17 cellular contexts compared by ENCODE assay signal in the genomic region with DNA sequence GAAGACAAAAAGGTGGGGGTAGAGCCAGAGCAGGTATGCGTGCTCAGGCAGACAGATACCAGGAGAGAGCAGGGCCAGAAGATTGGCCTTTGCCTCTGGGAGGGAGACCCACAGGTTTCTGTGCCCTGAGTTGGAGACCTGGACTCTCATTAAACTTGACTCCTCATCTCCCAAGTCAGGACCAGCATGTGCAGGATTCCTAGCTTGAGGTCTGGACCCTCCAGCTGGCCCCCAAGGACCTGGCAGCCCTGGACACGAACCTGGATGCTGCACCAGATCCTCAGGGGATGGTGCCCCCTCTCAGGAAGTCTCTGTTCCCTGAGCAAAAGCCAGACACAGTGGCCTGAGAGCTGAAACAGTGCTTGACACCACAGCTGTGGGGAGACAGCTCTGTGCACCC. TPM values are rescaled to one million over a fixed set of nuclear protein-coding genes. Genes with fewer than 3 reads are reported as not detected.
DNase-seq lines count a peak whose midpoint lies in the region; ATAC-seq and TF ChIP-seq lines count a peak whose summit lies in the region.
"Had no signal": no experiment of that assay in that cellular context is flagged by ENCODE, and none has a peak within 500 bp of the region (broad histone marks: within the 10 kb centered on the region; RNA-seq: fewer than 3 reads in every experiment).

No MANE protein-coding gene starts in this region.

- no peak for TF ChIP-seq CTCF in endodermal cell (conservative IDR thresholded peaks at IDR 0.05)
- TF ChIP-seq CTCF in Peyer's patch (IDR thresholded peaks at IDR 0.05), result no peak

- no peak for ATAC-seq in activated naive CD8-positive, alpha-beta T cell treated with anti-CD3 and anti-CD28 coated beads, Interleukin-2, amount 10 ng/mL, durations not matched to agents 7 days and 5 days (ENCODE audit: low read depth)
- no peak for ATAC-seq in activated naive CD8-positive, alpha-beta T cell treated with anti-CD3 and anti-CD28 coated beads, Interleukin-2, amount 50 U/mL, for 24 hours
- ATAC-seq in HG02763 (IDR thresholded peaks at IDR 0.05; ENCODE audit: unreplicated experiment), result no peak

- H3K9me3 Mint-ChIP-seq in activated CD4-positive, alpha-beta T cell treated with anti-CD3 and anti-CD28 coated beads, Interleukin-2, amount 10 ng/mL, durations not matched to agents 7 days and 5 days, result peaks cover 3% of the 10 kb centered on the region
- no peaks in the 10 kb centered on the region for H3K9me3 Mint-ChIP-seq in activated naive CD8-positive, alpha-beta T cell treated with anti-CD3 and anti-CD28 coated beads, Interleukin-2, amount 10 ng/mL, durations not matched to agents 7 days and 5 days
- no peaks in the 10 kb centered on the region for H3K9me3 Mint-ChIP-seq in activated naive CD8-positive, alpha-beta T cell treated with anti-CD3 and anti-CD28 coated beads, Interleukin-2, amount 50 U/mL, for 24 hours
- H3K9me3 Mint-ChIP-seq in endodermal cell, result no peaks in the 10 kb centered on the region
- H3K9me3 Mint-ChIP-seq: CD8-positive, alpha-beta memory T cell had no signal

- peaks cover 66% of the 10 kb centered on the region for H3K4me1 Mint-ChIP-seq in activated CD4-positive, alpha-beta T cell treated with anti-CD3 and anti-CD28 coated beads, Interleukin-2, amount 10 ng/mL, durations not matched to agents 7 days and 5 days
- peaks cover 36% of the 10 kb centered on the region for H3K4me1 Mint-ChIP-seq in activated naive CD8-positive, alpha-beta T cell treated with anti-CD3 and anti-CD28 coated beads, Interleukin-2, amount 10 ng/mL, durations not matched to agents 7 days and 5 days
- H3K4me1 Mint-ChIP-seq in activated naive CD8-positive, alpha-beta T cell treated with anti-CD3 and anti-CD28 coated beads, Interleukin-2, amount 50 U/mL, for 24 hours, result peaks cover 66% of the 10 kb centered on the region
- no peaks in the 10 kb centered on the region for H3K4me1 Mint-ChIP-seq in endodermal cell

- POLR2A ChIA-PET in activated CD4-positive, alpha-beta T cell treated with anti-CD3 and anti-CD28 coated beads, Interleukin-2, amount 10 ng/mL, durations not matched to agents 7 days and 5 days (lab: Charles Lee), result no interaction called here
- POLR2A ChIA-PET in activated naive CD8-positive, alpha-beta T cell treated with anti-CD3 and anti-CD28 coated beads, Interleukin-2, amount 10 ng/mL, durations not matched to agents 7 days and 5 days (lab: Charles Lee), result interaction anchor here (1.1 kb wide), 1 partner anchor 18 kb away, joined by 4 read pairs; no protein-coding TSS in a partner anchor

- CTCF ChIA-PET in activated CD4-positive, alpha-beta T cell treated with anti-CD3 and anti-CD28 coated beads, Interleukin-2, amount 10 ng/mL, durations not matched to agents 7 days and 5 days (lab: Charles Lee), result no interaction called here

- WGBS in endodermal cell (ENCODE audit: insufficient coverage in 1 of 2, insufficient read length in 1 of 2), 2 experiments, result 91 to 93% methylated on average over 1 to 2 of the region's 2 CpGs

- peaks cover 6% of the 10 kb centered on the region for H3K36me3 Mint-ChIP-seq in activated CD4-positive, alpha-beta T cell treated with anti-CD3 and anti-CD28 coated beads, Interleukin-2, amount 10 ng/mL, durations not matched to agents 7 days and 5 days (ENCODE audit: low read depth)
- H3K36me3 Mint-ChIP-seq in activated naive CD8-positive, alpha-beta T cell treated with anti-CD3 and anti-CD28 coated beads, Interleukin-2, amount 10 ng/mL, durations not matched to agents 7 days and 5 days, result no peaks in the 10 kb centered on the region
- H3K36me3 Mint-ChIP-seq in activated naive CD8-positive, alpha-beta T cell treated with anti-CD3 and anti-CD28 coated beads, Interleukin-2, amount 50 U/mL, for 24 hours (ENCODE audit: low read depth), result no peaks in the 10 kb centered on the region
- H3K36me3 Mint-ChIP-seq in endodermal cell (ENCODE audit: low read depth), result no peaks in the 10 kb centered on the region

- DNase-seq in activated CD4-positive, alpha-beta T cell treated with anti-CD3 and anti-CD28 coated beads, Interleukin-2, amount 10 ng/mL, durations not matched to agents 7 days and 5 days, result peak; percentile 2
- DNase-seq in activated CD4-positive, alpha-beta T cell treated with anti-CD3 and anti-CD28 coated beads, Interleukin-2, amount 50 U/mL, for 4 hours, result no peak
- DNase-seq in activated naive CD8-positive, alpha-beta T cell treated with anti-CD3 and anti-CD28 coated beads, Interleukin-2, amount 10 ng/mL, durations not matched to agents 7 days and 5 days, result peak; percentile 21
- no peak for DNase-seq in activated naive CD8-positive, alpha-beta T cell treated with anti-CD3 and anti-CD28 coated beads, Interleukin-2, amount 50 U/mL, for 24 hours
- DNase-seq in endodermal cell, result peak; percentile 38
- peak; percentile 19 for DNase-seq in stimulated activated CD8-positive, alpha-beta memory T cell treated with anti-CD3 and anti-CD28 coated beads, Interleukin-4, amount 100 ng/mL, for 48 hours
- no peak for DNase-seq in Peyer's patch
- DNase-seq: 8988T; BE2C; CD8-positive, alpha-beta memory T cell; DMS79 treated with DMSO at 0.1 percent for 48 hours; NCI-H1436 treated with DMSO at 0.1 percent for 48 hours; NCI-H2029 treated with DMSO at 0.1 percent for 48 hours; NCI-H748 treated with DMSO at 0.1 percent for 48 hours had no signal

- H3K9ac ChIP-seq in endodermal cell (ENCODE audit: extremely low read depth, low read length, poor library complexity, severe bottlenecking), result no peak overlapping the region

- no peak for TF ChIP-seq POLR2A in Peyer's patch (IDR thresholded peaks at IDR 0.05)

- H3K27me3 Mint-ChIP-seq in activated CD4-positive, alpha-beta T cell treated with anti-CD3 and anti-CD28 coated beads, Interleukin-2, amount 10 ng/mL, durations not matched to agents 7 days and 5 days, result peaks cover 5% of the 10 kb centered on the region
- H3K27me3 Mint-ChIP-seq in activated naive CD8-positive, alpha-beta T cell treated with anti-CD3 and anti-CD28 coated beads, Interleukin-2, amount 10 ng/mL, durations not matched to agents 7 days and 5 days, result peaks cover 3% of the 10 kb centered on the region
- no peaks in the 10 kb centered on the region for H3K27me3 Mint-ChIP-seq in activated naive CD8-positive, alpha-beta T cell treated with anti-CD3 and anti-CD28 coated beads, Interleukin-2, amount 50 U/mL, for 24 hours
- H3K27me3 Mint-ChIP-seq in endodermal cell (ENCODE audit: insufficient read depth), result peaks cover 55% of the 10 kb centered on the region

- H3K4me1 ChIP-seq in endodermal cell (ENCODE audit: control insufficient read depth, insufficient read depth, low read length), result no peaks in the 10 kb centered on the region
- no peaks in the 10 kb centered on the region for H3K4me1 ChIP-seq in Peyer's patch
- H3K4me1 ChIP-seq: BE2C had no signal

- H3K9me3 ChIP-seq in endodermal cell (ENCODE audit: control insufficient read depth, low read length), result no peaks in the 10 kb centered on the region
- H3K9me3 ChIP-seq in Peyer's patch, result no peaks in the 10 kb centered on the region
- H3K9me3 ChIP-seq: BE2C had no signal

- peak overlapping the region; percentile 91 for H3K27ac Mint-ChIP-seq in activated CD4-positive, alpha-beta T cell treated with anti-CD3 and anti-CD28 coated beads, Interleukin-2, amount 10 ng/mL, durations not matched to agents 7 days and 5 days
- no peak overlapping the region for H3K27ac Mint-ChIP-seq in activated naive CD8-positive, alpha-beta T cell treated with anti-CD3 and anti-CD28 coated beads, Interleukin-2, amount 10 ng/mL, durations not matched to agents 7 days and 5 days
- H3K27ac Mint-ChIP-seq in activated naive CD8-positive, alpha-beta T cell treated with anti-CD3 and anti-CD28 coated beads, Interleukin-2, amount 50 U/mL, for 24 hours, result no peak overlapping the region
- no peak overlapping the region for H3K27ac Mint-ChIP-seq in endodermal cell

- peaks cover 31% of the 10 kb centered on the region for H3K27me3 ChIP-seq in endodermal cell (ENCODE audit: control insufficient read depth, insufficient read depth, low read length, poor library complexity, severe bottlenecking)
- no peaks in the 10 kb centered on the region for H3K27me3 ChIP-seq in Peyer's patch

- H3K4me3 ChIP-seq in endodermal cell (ENCODE audit: low read length) (no peak overlapping the region), Peyer's patch (no peak overlapping the region)

- no peaks in the 10 kb centered on the region for H3K36me3 ChIP-seq in endodermal cell (ENCODE audit: control insufficient read depth, insufficient read depth, low read length)
- no peaks in the 10 kb centered on the region for H3K36me3 ChIP-seq in Peyer's patch
- H3K36me3 ChIP-seq: BE2C had no signal

- H3K4me3 Mint-ChIP-seq in activated CD4-positive, alpha-beta T cell treated with anti-CD3 and anti-CD28 coated beads, Interleukin-2, amount 10 ng/mL, durations not matched to agents 7 days and 5 days, result peak overlapping the region; percentile 68
- no peak overlapping the region for H3K4me3 Mint-ChIP-seq in activated naive CD8-positive, alpha-beta T cell treated with anti-CD3 and anti-CD28 coated beads, Interleukin-2, amount 10 ng/mL, durations not matched to agents 7 days and 5 days
- no peak overlapping the region for H3K4me3 Mint-ChIP-seq in activated naive CD8-positive, alpha-beta T cell treated with anti-CD3 and anti-CD28 coated beads, Interleukin-2, amount 50 U/mL, for 24 hours
- no peak overlapping the region for H3K4me3 Mint-ChIP-seq in endodermal cell

- no peak overlapping the region for H3K27ac ChIP-seq in endodermal cell (ENCODE audit: low read depth, low read length)
- H3K27ac ChIP-seq in Peyer's patch, result no peak overlapping the region

RNA-seq across cellular contexts. Expression of gene KRT73, which starts 10.5 kb away (rescaled TPM):
- 1 to 10 TPM; 8.2 to 8.6 TPM for total RNA-seq in activated CD4-positive, alpha-beta T cell treated with anti-CD3 and anti-CD28 coated beads, Interleukin-2, amount 10 ng/mL, durations not matched to agents 7 days and 5 days
- total RNA-seq in activated naive CD8-positive, alpha-beta T cell treated with anti-CD3 and anti-CD28 coated beads, Interleukin-2, amount 10 ng/mL, durations not matched to agents 7 days and 5 days, result under 1 TPM; 0.42 to 0.60 TPM
- total RNA-seq in endodermal cell, result not detected
- not detected for polyA plus RNA-seq in endodermal cell (2013, experiment 1 of 2)
- not detected for polyA plus RNA-seq in endodermal cell (2013, experiment 2 of 2)
- 1 to 10 TPM in 1 of 4 donors, under 1 TPM in 1, not detected in 2; 0.40 to 1.2 TPM for total RNA-seq in Peyer's patch
- total RNA-seq: G401, NCI-H460 had no signal

RNA-seq across cellular contexts. Expression of gene KRT2, which starts 23.2 kb away (rescaled TPM):
- total RNA-seq in activated CD4-positive, alpha-beta T cell treated with anti-CD3 and anti-CD28 coated beads, Interleukin-2, amount 10 ng/mL, durations not matched to agents 7 days and 5 days, result under 1 TPM; 0.10 TPM
- not detected for total RNA-seq in activated naive CD8-positive, alpha-beta T cell treated with anti-CD3 and anti-CD28 coated beads, Interleukin-2, amount 10 ng/mL, durations not matched to agents 7 days and 5 days
- not detected for total RNA-seq in endodermal cell
- not detected for polyA plus RNA-seq in endodermal cell (2013, experiment 1 of 2)
- polyA plus RNA-seq in endodermal cell (2013, experiment 2 of 2), result not detected
- 1 to 10 TPM in 1 of 4 donors, under 1 TPM in 1, not detected in 2; 0.47 to 2.5 TPM for total RNA-seq in Peyer's patch
- total RNA-seq: CD8-positive, alpha-beta memory T cell; G401; NCI-H460 had no signal

RNA-seq across cellular contexts. Expression of gene KRT72, which starts 27.6 kb away (rescaled TPM):
- total RNA-seq in activated CD4-positive, alpha-beta T cell treated with anti-CD3 and anti-CD28 coated beads, Interleukin-2, amount 10 ng/mL, durations not matched to agents 7 days and 5 days, result 10 to 100 TPM; 12.3 to 13.0 TPM
- total RNA-seq in activated naive CD8-positive, alpha-beta T cell treated with anti-CD3 and anti-CD28 coated beads, Interleukin-2, amount 10 ng/mL, durations not matched to agents 7 days and 5 days, result under 1 TPM; 0.65 to 0.67 TPM
- total RNA-seq in endodermal cell (not detected), Peyer's patch (1 to 10 TPM in 3 of 4 donors, not detected in 1; 1.1 to 4.5 (median 2.3) TPM)
- polyA plus RNA-seq in endodermal cell (2013, experiment 1 of 2), result not detected
- polyA plus RNA-seq in endodermal cell (2013, experiment 2 of 2), result not detected
- total RNA-seq: CD8-positive, alpha-beta memory T cell; G401; NCI-H460 had no signal
- polyA plus RNA-seq: CD8-positive, alpha-beta memory T cell had no signal

RNA-seq across cellular contexts. Expression of gene KRT1, which starts 51.4 kb away (rescaled TPM):
- under 1 TPM; 0.33 to 0.60 TPM for total RNA-seq in activated CD4-positive, alpha-beta T cell treated with anti-CD3 and anti-CD28 coated beads, Interleukin-2, amount 10 ng/mL, durations not matched to agents 7 days and 5 days
- not detected for total RNA-seq in activated naive CD8-positive, alpha-beta T cell treated with anti-CD3 and anti-CD28 coated beads, Interleukin-2, amount 10 ng/mL, durations not matched to agents 7 days and 5 days
- total RNA-seq in endodermal cell, result not detected
- polyA plus RNA-seq in endodermal cell (2013, experiment 1 of 2), result not detected
- polyA plus RNA-seq in endodermal cell (2013, experiment 2 of 2), result not detected
- total RNA-seq in Peyer's patch, result 1 to 10 TPM in 1 of 4 donors, under 1 TPM in 2, not detected in 1; 0.76 to 1.7 (median 0.94) TPM
- total RNA-seq: CD8-positive, alpha-beta memory T cell; G401; NCI-H460 had no signal

RNA-seq across cellular contexts. Expression of gene KRT74, which starts 55.2 kb away (rescaled TPM):
- under 1 TPM; 0.15 TPM for total RNA-seq in activated CD4-positive, alpha-beta T cell treated with anti-CD3 and anti-CD28 coated beads, Interleukin-2, amount 10 ng/mL, durations not matched to agents 7 days and 5 days
- not detected for total RNA-seq in activated naive CD8-positive, alpha-beta T cell treated with anti-CD3 and anti-CD28 coated beads, Interleukin-2, amount 10 ng/mL, durations not matched to agents 7 days and 5 days
- not detected for total RNA-seq in endodermal cell
- not detected for polyA plus RNA-seq in endodermal cell (2013, experiment 1 of 2)
- not detected for polyA plus RNA-seq in endodermal cell (2013, experiment 2 of 2)
- total RNA-seq in Peyer's patch, result not detected
- total RNA-seq: CD8-positive, alpha-beta memory T cell; G401; NCI-H460 had no signal
- polyA plus RNA-seq: CD8-positive, alpha-beta memory T cell had no signal

Comparison
In these comparisons a context has a peak if more than half of its experiments do, and no peak if none do; other contexts are left out.
1. DNase-seq: peak in activated CD4-positive, alpha-beta T cell treated with anti-CD3 and anti-CD28 coated beads, Interleukin-2, amount 10 ng/mL, durations not matched to agents 7 days and 5 days (single experiment), activated naive CD8-positive, alpha-beta T cell treated with anti-CD3 and anti-CD28 coated beads, Interleukin-2, amount 10 ng/mL, durations not matched to agents 7 days and 5 days (single experiment), endodermal cell (single experiment) and stimulated activated CD8-positive, alpha-beta memory T cell treated with anti-CD3 and anti-CD28 coated beads, Interleukin-4, amount 100 ng/mL, for 48 hours (single experiment); none in activated CD4-positive, alpha-beta T cell treated with anti-CD3 and anti-CD28 coated beads, Interleukin-2, amount 50 U/mL, for 4 hours (0 of 2), activated naive CD8-positive, alpha-beta T cell treated with anti-CD3 and anti-CD28 coated beads, Interleukin-2, amount 50 U/mL, for 24 hours (single experiment) and Peyer's patch (0 of 3).
2. RNA of gene KRT73, which starts 10.5 kb away (total RNA-seq): 8.2 to 8.6 TPM in activated CD4-positive, alpha-beta T cell treated with anti-CD3 and anti-CD28 coated beads, Interleukin-2, amount 10 ng/mL, durations not matched to agents 7 days and 5 days; 0.42 to 0.60 TPM in activated naive CD8-positive, alpha-beta T cell treated with anti-CD3 and anti-CD28 coated beads, Interleukin-2, amount 10 ng/mL, durations not matched to agents 7 days and 5 days, 0.40 to 1.2 TPM in Peyer's patch and not detected in endodermal cell; every median in the first group is over 4 times any median in the second.